26 cellular contexts compared by ENCODE assay signal in the genomic region with DNA sequence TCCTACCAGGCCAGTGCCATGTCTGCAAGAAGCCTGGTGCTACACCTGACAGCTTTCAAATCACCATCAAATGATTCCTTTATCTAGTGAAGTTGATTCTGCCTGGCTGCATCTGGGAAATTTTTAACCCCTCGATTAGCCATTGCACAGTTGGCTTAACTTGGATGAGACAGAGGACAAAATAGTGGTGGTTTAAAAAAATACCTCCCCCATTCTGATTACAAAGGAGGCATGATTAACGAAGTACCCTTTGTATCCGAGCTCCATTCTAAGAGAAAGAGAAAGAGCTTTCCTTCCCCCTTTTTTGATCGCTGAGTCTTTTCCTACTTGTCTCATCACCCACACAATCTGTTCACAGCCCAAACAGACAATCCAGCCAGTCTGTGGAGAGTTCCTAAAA. TPM values are rescaled to one million over a fixed set of nuclear protein-coding genes. Genes with fewer than 3 reads are reported as not detected.
"Had no signal": no experiment of that assay in that cellular context is flagged by ENCODE, and none has a peak within 500 bp of the region (broad histone marks: within the 10 kb centered on the region; RNA-seq: fewer than 3 reads in every experiment).

No MANE protein-coding gene starts in this region.

- H3K27ac ChIP-seq: coronary artery, foreskin keratinocyte, ovary, psoas muscle, thyroid gland had no signal

- H3K4me3 ChIP-seq: coronary artery, ovary, psoas muscle, thyroid gland had no signal

- ATAC-seq: foreskin keratinocyte, left cardiac atrium, psoas muscle, right cardiac atrium had no signal

- H3K27me3 ChIP-seq: foreskin keratinocyte, ovary, thyroid gland had no signal

- H3K27ac Mint-ChIP-seq: activated naive CD8-positive, alpha-beta T cell treated with anti-CD3 and anti-CD28 coated beads for 36 hours; stimulated activated naive CD8-positive, alpha-beta T cell treated with anti-CD3 and anti-CD28 coated beads, Interleukin-15, Interleukin-2, amounts not matched to agents 100 ng/mL and 50 ng/mL, for 24 hours had no signal

- H3K4me1 Mint-ChIP-seq: activated naive CD8-positive, alpha-beta T cell treated with anti-CD3 and anti-CD28 coated beads for 36 hours; naive B cell had no signal

- DNase-seq: activated CD4-positive, alpha-beta T cell treated with anti-CD3 and anti-CD28 coated beads for 4 hours; activated CD4-positive, alpha-beta T cell treated with anti-CD3 and anti-CD28 coated beads, Interleukin-2, amount 50 U/mL, for 48 hours; activated CD4-positive, CD25-positive, alpha-beta regulatory T cell; activated CD8-positive, alpha-beta memory T cell treated with anti-CD3 and anti-CD28 coated beads, Interleukin-2, amount 50 U/mL, for 48 hours; activated naive CD4-positive, alpha-beta T cell treated with Interleukin-2 at 50 U/mL for 16 hours; activated naive CD8-positive, alpha-beta T cell treated with anti-CD3 and anti-CD28 coated beads for 36 hours; activated T-cell treated with anti-CD3 and anti-CD28 coated beads, Interleukin-2, amount 50 U/mL, for 48 hours; foreskin keratinocyte; glutamatergic neuron; hippocampal formation; left cardiac atrium; mesendoderm; naive B cell; ovary; psoas muscle; right cardiac atrium; stimulated activated CD4-positive, alpha-beta T cell treated with anti-CD3 and anti-CD28 coated beads, Interleukin-1b, Interleukin-23, amount 100 ng/mL, for 48 hours; substantia nigra; T-helper 9 cell; thyroid gland had no signal

- FAIRE-seq: bronchial epithelial cell, endometrium had no signal

- H3K4me3 Mint-ChIP-seq: activated naive CD8-positive, alpha-beta T cell treated with anti-CD3 and anti-CD28 coated beads for 36 hours; naive B cell; stimulated activated naive CD8-positive, alpha-beta T cell treated with anti-CD3 and anti-CD28 coated beads, Interleukin-15, Interleukin-2, amounts not matched to agents 100 ng/mL and 50 ng/mL, for 24 hours had no signal

- H3K9me3 Mint-ChIP-seq: activated naive CD8-positive, alpha-beta T cell treated with anti-CD3 and anti-CD28 coated beads for 36 hours; stimulated activated naive CD8-positive, alpha-beta T cell treated with anti-CD3 and anti-CD28 coated beads, Interleukin-15, Interleukin-2, amounts not matched to agents 100 ng/mL and 50 ng/mL, for 24 hours had no signal

- H3K9me3 ChIP-seq: ovary, psoas muscle, thyroid gland had no signal

- H3K36me3 Mint-ChIP-seq: activated naive CD8-positive, alpha-beta T cell treated with anti-CD3 and anti-CD28 coated beads for 36 hours; naive B cell had no signal

- H3K36me3 ChIP-seq: ovary, thyroid gland had no signal

RNA-seq across cellular contexts. Expression of a gene that starts 20.5 kb away (rescaled TPM):
- total RNA-seq: activated CD8-positive, alpha-beta memory T cell treated with anti-CD3 and anti-CD28 coated beads for 36 hours; activated naive CD8-positive, alpha-beta T cell treated with anti-CD3 and anti-CD28 coated beads for 36 hours; T-helper 1 cell treated with Interleukin-12 subunit alpha and Interleukin-12 subunit beta and Interleukin-4 antibody, amounts not matched to agents 30 ng/mL and 1 ng/mL, for 36 hours had no signal
